Comparison of ENCODE assay signal across 26 cellular contexts in genomic region chr1:7553042-7553690, GRCh38.
DNase-seq lines count a peak whose midpoint lies in the region; ATAC-seq, FAIRE-seq and TF ChIP-seq lines count a peak whose summit lies in the region.
"Had no signal": no experiment of that assay in that cellular context is flagged by ENCODE, and none has a peak within 500 bp of the region (broad histone marks: within the 10 kb centered on the region; RNA-seq: fewer than 3 reads in every experiment).

No MANE protein-coding gene starts in this region.

- H4K20me1 ChIP-seq in astrocyte (ENCODE audit: insufficient read depth, low read length): no peaks in the 10 kb centered on the region
- H4K20me1 ChIP-seq in HepG2 (ENCODE audit: insufficient read depth, low read length): no peaks in the 10 kb centered on the region

- no peak overlapping the region for H3K27ac Mint-ChIP-seq in astrocyte (ENCODE audit: unreplicated experiment)
- H3K27ac Mint-ChIP-seq: activated B cell treated with CpG ODN at 0.5 μM for 24 hours; activated T-cell treated with anti-CD3 and anti-CD28 coated beads, Interleukin-2, amount 50 U/mL, for 72 hours; B cell had no signal

- TF ChIP-seq EP300 in HepG2 (IDR thresholded peaks at IDR 0.05; ENCODE audit: low read depth in 2 of 2, low read length in 2 of 2) (no peak), HepG2 (CRISPR knock-in tag; IDR thresholded peaks at IDR 0.05; ENCODE audit: borderline replicate concordance) (no peak)

- CTCF ChIA-PET in HepG2 (lab: Yijun Ruan, JAX; ENCODE audit: low intra/inter-chr PET ratio, low total read pairs): no interaction called here

- peak; percentile 31 for ATAC-seq in HepG2
- ATAC-seq: activated T-cell treated with anti-CD3 and anti-CD28 coated beads, Interleukin-2, amount 50 U/mL, for 72 hours; gastrocnemius medialis had no signal

- no peaks in the 10 kb centered on the region for H3K27me3 ChIP-seq in astrocyte (ENCODE audit: insufficient read depth, low read length)
- peaks cover 5 to 25% of the 10 kb centered on the region in 2 experiments; a peak in 3 of 5 replicates for H3K27me3 ChIP-seq in HepG2 (ENCODE audit: control insufficient read depth in 1 of 2, insufficient read depth in 2 of 2, low read length in 2 of 2)
- H3K27me3 ChIP-seq: MG63, upper lobe of left lung had no signal

- peak; percentile 62 for DNase-seq in DMS53 (lab: John Stamatoyannopoulos, UW)
- DNase-seq in DMS53 treated with DMSO at 0.1 percent for 48 hours (lab: John Stamatoyannopoulos, UW; ENCODE audit: unreplicated experiment): no peak
- DNase-seq in Caki2 (ENCODE audit: low read depth): peak; percentile 22
- DNase-seq in astrocyte (ENCODE audit: low read depth): no peak
- DNase-seq in HepG2 (ENCODE audit: low spot score): no peak
- DNase-seq in DMS79 treated with DMSO at 0.1 percent for 48 hours (lab: John Stamatoyannopoulos, UW): no peak
- DNase-seq in amniotic stem cell (lab: John Stamatoyannopoulos, UW): no peak
- DNase-seq in ureter (ENCODE audit: low spot score): no peak
- DNase-seq: 8988T; activated B cell treated with CpG ODN at 0.5 μM for 24 hours; activated T-cell treated with anti-CD3 and anti-CD28 coated beads, Interleukin-2, amount 50 U/mL, for 72 hours; gastrocnemius medialis; GF-D8; H7; MG63; midbrain; NCI-H187 treated with DMSO at 0.1 percent for 48 hours; SHP77 treated with DMSO at 0.1 percent for 48 hours; stimulated activated CD4-positive, alpha-beta T cell treated with anti-CD3 and anti-CD28 coated beads, Interleukin-2, amount 100 ng/mL, for 48 hours had no signal

- TF ChIP-seq CTCF in astrocyte (IDR thresholded peaks at IDR 0.05; ENCODE audit: insufficient read depth, low read depth, low read length) (no peak), HepG2 (CRISPR knock-in tag; IDR thresholded peaks at IDR 0.05) (no peak)

- no peaks in the 10 kb centered on the region for H3K36me3 ChIP-seq in astrocyte (ENCODE audit: insufficient read depth, low read length)
- H3K36me3 ChIP-seq in HepG2 (replicated peaks in 1 of 2; ENCODE audit: control insufficient read depth in 1 of 2, insufficient read depth in 2 of 2, low read length in 2 of 2): no peaks in the 10 kb centered on the region
- H3K36me3 ChIP-seq: gastrocnemius medialis, MG63, prostate gland, upper lobe of left lung had no signal

- 30% methylated on average over 3 of the region's 3 CpGs for WGBS in HepG2 (ENCODE audit: low lambda C conversion rate)

- TF ChIP-seq RAD21 in HepG2 (CRISPR knock-in tag; IDR thresholded peaks at IDR 0.05): no peak

- H3K9me3 ChIP-seq in astrocyte (ENCODE audit: insufficient read depth, low read depth, low read length) (no peaks in the 10 kb centered on the region), HepG2 (ENCODE audit: low read length) (no peaks in the 10 kb centered on the region)
- H3K9me3 ChIP-seq: gastrocnemius medialis, MG63, prostate gland, upper lobe of left lung had no signal

- no peak overlapping the region for H3K9ac ChIP-seq in astrocyte (ENCODE audit: low read length)
- no peak overlapping the region for H3K9ac ChIP-seq in HepG2 (ENCODE audit: insufficient read depth, low read depth, low read length)

- peaks cover 21% of the 10 kb centered on the region for H3K4me1 ChIP-seq in astrocyte (ENCODE audit: insufficient read depth, low read length)
- peaks cover 24% of the 10 kb centered on the region for H3K4me1 ChIP-seq in HepG2 (ENCODE audit: insufficient read depth, low read length)
- H3K4me1 ChIP-seq: gastrocnemius medialis, prostate gland had no signal

- H3K4me1 Mint-ChIP-seq in astrocyte (ENCODE audit: low read depth, unreplicated experiment): peaks cover 21% of the 10 kb centered on the region
- H3K4me1 Mint-ChIP-seq: activated B cell treated with CpG ODN at 0.5 μM for 24 hours, B cell had no signal

- TF ChIP-seq POLR2A in HepG2 (IDR thresholded peaks at IDR 0.05; ENCODE audit: insufficient read depth in 1 of 2, low read depth in 2 of 2, low read length in 2 of 2): no peak

- H3K9me3 Mint-ChIP-seq in astrocyte (ENCODE audit: unreplicated experiment): peaks cover 12% of the 10 kb centered on the region
- H3K9me3 Mint-ChIP-seq: activated B cell treated with CpG ODN at 0.5 μM for 24 hours; activated T-cell treated with anti-CD3 and anti-CD28 coated beads, Interleukin-2, amount 50 U/mL, for 72 hours; neural crest cell had no signal

- H3K27ac ChIP-seq in astrocyte (ENCODE audit: low read depth, low read length): no peak overlapping the region
- no peak overlapping the region for H3K27ac ChIP-seq in HepG2 (ENCODE audit: extremely low read length, insufficient read depth, low read length)
- H3K27ac ChIP-seq: gastrocnemius medialis, prostate gland had no signal

- POLR2A ChIA-PET in HepG2 (lab: Yijun Ruan, JAX): no interaction called here

- FAIRE-seq in astrocyte (lab: Jason Lieb, UNC) (no peak), HepG2 (lab: Jason Lieb, UNC) (no peak)
- FAIRE-seq: D721Med, GM12891, GM19239 had no signal

- H3K27me3 Mint-ChIP-seq in astrocyte (ENCODE audit: low read depth, unreplicated experiment): peaks cover 27% of the 10 kb centered on the region

- H3K4me3 ChIP-seq in astrocyte (ENCODE audit: insufficient read depth, low read depth, low read length) (no peak overlapping the region), HepG2 (replicated peaks in 1 of 3; ENCODE audit: insufficient read depth in 1 of 3, low read depth in 2 of 3, low read length in 3 of 3) (no peak overlapping the region)
- H3K4me3 ChIP-seq: gastrocnemius medialis, MG63, prostate gland, upper lobe of left lung had no signal

- no TSS peak for BruUV-seq in HepG2 (replicated peaks; lab: Mats Ljungman, UMichigan)

- peaks cover 7% of the 10 kb centered on the region for H3K36me3 Mint-ChIP-seq in astrocyte (ENCODE audit: low read depth, unreplicated experiment)

- H3K79me2 ChIP-seq in astrocyte (ENCODE audit: insufficient read depth, low read length): no peaks in the 10 kb centered on the region
- H3K79me2 ChIP-seq in HepG2 (ENCODE audit: insufficient read depth, low read length): no peaks in the 10 kb centered on the region

- no peak overlapping the region for H3K4me3 Mint-ChIP-seq in astrocyte (ENCODE audit: unreplicated experiment)
- H3K4me3 Mint-ChIP-seq: activated B cell treated with CpG ODN at 0.5 μM for 24 hours; activated T-cell treated with anti-CD3 and anti-CD28 coated beads, Interleukin-2, amount 50 U/mL, for 72 hours; B cell; neural crest cell had no signal

- H3K4me2 ChIP-seq in astrocyte (ENCODE audit: low read length) (peak overlapping the region; percentile 23), HepG2 (ENCODE audit: low read depth, low read length) (no peak overlapping the region)

- in situ Hi-C loops in Caki2 (cut with HindIII; ENCODE audit: low pct_unique_long_range_greater_than_20kb, low sequenced_read_pairs) (no loop called here), HepG2 (cut with HindIII; ENCODE audit: extremely low pct_ligation_motif_present, low pct_unique_long_range_greater_than_20kb) (no loop called here)

- H2AFZ ChIP-seq in astrocyte (ENCODE audit: low read depth, low read length): no peak overlapping the region
- no peak overlapping the region for H2AFZ ChIP-seq in HepG2 (ENCODE audit: low read length)

- intact Hi-C loops in HepG2 (cut with micrococcal nuclease; ENCODE audit: unreplicated experiment): no loop called here

TF ChIP-seq in HepG2, 621 proteins besides CTCF, POLR2A, EP300 and RAD21:
- TF ChIP-seq SUZ12 (IDR thresholded peaks at IDR 0.05; ENCODE audit: low read depth, low read length): no peak
- TF ChIP-seq TRIM22 (IDR thresholded peaks at IDR 0.05): no peak
- TF ChIP-seq ZNF24 (IDR thresholded peaks at IDR 0.05): peak; percentile 95
- TF ChIP-seq NBN (conservative IDR thresholded peaks at IDR 0.05): no peak
- TF ChIP-seq CCAR2 (optimal IDR thresholded peaks at IDR 0.05; ENCODE audit: low read depth, low read length): no peak
- no peak for TF ChIP-seq ZNF160 (CRISPR knock-in tag; IDR thresholded peaks at IDR 0.05)
- TF ChIP-seq ZMAT5 (CRISPR knock-in tag; IDR thresholded peaks at IDR 0.05; ENCODE audit: borderline replicate concordance, low read depth): no peak
- TF ChIP-seq TOE1 (CRISPR knock-in tag; IDR thresholded peaks at IDR 0.05): no peak
- no peak for TF ChIP-seq MXD4 (CRISPR knock-in tag; IDR thresholded peaks at IDR 0.05)

Comparison
In these comparisons a context has a peak if more than half of its experiments do, and no peak if none do; other contexts are left out.
1. DNase-seq: peak in DMS53 (single experiment) and Caki2 (single experiment); none in DMS53 treated with DMSO at 0.1 percent for 48 hours (single experiment), astrocyte (single experiment), HepG2 (single experiment), DMS79 treated with DMSO at 0.1 percent for 48 hours (single experiment), amniotic stem cell (single experiment) and ureter (single experiment).